Comparison of ENCODE assay signal across 11 cellular contexts in the genomic region with DNA sequence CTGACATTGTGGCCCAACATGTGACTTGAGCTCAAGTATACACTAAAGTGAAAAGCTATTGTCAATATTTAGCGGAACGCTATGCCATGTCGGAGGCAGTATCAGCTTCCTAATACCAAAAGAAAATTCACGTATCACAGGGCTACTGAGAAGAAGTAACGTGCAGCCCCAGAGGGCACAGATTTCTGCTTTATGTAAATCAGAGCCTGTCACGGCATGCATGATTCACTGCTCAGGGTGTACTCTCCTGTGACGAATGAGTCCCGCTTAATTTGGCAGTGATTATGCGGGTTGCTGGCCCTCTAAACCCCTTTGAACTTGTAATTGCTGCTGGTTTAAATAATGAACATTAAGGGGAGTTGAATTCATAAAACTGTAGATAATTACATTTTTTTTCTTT.
DNase-seq lines count a peak whose midpoint lies in the region; ATAC-seq, FAIRE-seq and TF ChIP-seq lines count a peak whose summit lies in the region.
"Had no signal": no experiment of that assay in that cellular context is flagged by ENCODE, and none has a peak within 500 bp of the region (broad histone marks: within the 10 kb centered on the region; RNA-seq: fewer than 3 reads in every experiment).

No MANE protein-coding gene starts in this region.

- H3K27ac ChIP-seq in neural progenitor cell, result no peak overlapping the region
- H3K27ac ChIP-seq in kidney (ENCODE audit: low read depth in 2 of 2, low read length in 2 of 2), result no peak overlapping the region
- H3K27ac ChIP-seq: PC-9 had no signal

- H2AFZ ChIP-seq in neural progenitor cell (replicated peaks), result no peak overlapping the region
- H2AFZ ChIP-seq: PC-9 had no signal

- H3F3A ChIP-seq in neural progenitor cell (ENCODE audit: low read depth), result no peaks in the 10 kb centered on the region

- peak; percentile 46 for DNase-seq in GM03348 (ENCODE audit: low spot score)
- DNase-seq in NCI-H446 treated with DMSO at 0.1 percent for 48 hours (lab: John Stamatoyannopoulos, UW), result peak; percentile 19
- DNase-seq in neural progenitor cell (ENCODE audit: low spot score), result no peak
- DNase-seq in NCI-H748 treated with DMSO at 0.1 percent for 48 hours (lab: John Stamatoyannopoulos, UW), result no peak
- no peak for DNase-seq in kidney
- DNase-seq: effector memory CD8-positive, alpha-beta T cell; naive thymus-derived CD4-positive, alpha-beta T cell; PC-9 had no signal

- FAIRE-seq in kidney (lab: Jason Lieb, UNC), result no peak

- no peak overlapping the region for H3K27ac Mint-ChIP-seq in neural progenitor cell
- H3K27ac Mint-ChIP-seq: effector memory CD8-positive, alpha-beta T cell; naive thymus-derived CD4-positive, alpha-beta T cell had no signal

- intact Hi-C loops in kidney (cut with DNase I), result no loop called here

- no peaks in the 10 kb centered on the region for H3K27me3 Mint-ChIP-seq in neural progenitor cell (ENCODE audit: insufficient read depth, low read depth)

- no peaks in the 10 kb centered on the region for H3K36me3 ChIP-seq in neural progenitor cell
- no peaks in the 10 kb centered on the region for H3K36me3 ChIP-seq in kidney (ENCODE audit: control insufficient read depth in 1 of 2, insufficient read depth in 2 of 2, low read length in 2 of 2)

- no peaks in the 10 kb centered on the region for H4K20me1 ChIP-seq in neural progenitor cell (ENCODE audit: low read depth)

- no peak overlapping the region for H3K4me3 ChIP-seq in neural progenitor cell
- no peak overlapping the region for H3K4me3 ChIP-seq in kidney (ENCODE audit: low read length in 2 of 2)
- H3K4me3 ChIP-seq: PC-9 had no signal

- H3K79me2 ChIP-seq in neural progenitor cell (ENCODE audit: low read depth), result no peaks in the 10 kb centered on the region

- H3K4me1 ChIP-seq in neural progenitor cell (peaks cover 28% of the 10 kb centered on the region), kidney (ENCODE audit: control insufficient read depth in 1 of 2, insufficient read depth in 1 of 2, low read depth in 1 of 2, low read length in 2 of 2) (peaks cover 0 to 5% of the 10 kb centered on the region in 2 donors)

- no peaks in the 10 kb centered on the region for H3K27me3 ChIP-seq in neural progenitor cell

- no peaks in the 10 kb centered on the region for H3K9me3 Mint-ChIP-seq in neural progenitor cell

- no peak overlapping the region for H3K9ac ChIP-seq in neural progenitor cell
- H3K9ac ChIP-seq in kidney (ENCODE audit: low read length in 2 of 2), result no peak overlapping the region

- H3K9me3 ChIP-seq in neural progenitor cell (ENCODE audit: low read depth) (no peaks in the 10 kb centered on the region), kidney (ENCODE audit: control insufficient read depth in 1 of 2, low read length in 2 of 2) (no peaks in the 10 kb centered on the region)

- ATAC-seq in esophagus mucosa (peak; percentile 90), HG03097 (IDR thresholded peaks at IDR 0.05; ENCODE audit: low FRiP score, unreplicated experiment) (no peak), HG03521 (IDR thresholded peaks at IDR 0.05; ENCODE audit: unreplicated experiment) (no peak)
- ATAC-seq: effector memory CD8-positive, alpha-beta T cell; naive thymus-derived CD4-positive, alpha-beta T cell had no signal

- peak overlapping the region; percentile 23 for H3K4me2 ChIP-seq in neural progenitor cell
- H3K4me2 ChIP-seq: PC-9 had no signal

- peaks cover 42% of the 10 kb centered on the region for H3K4me1 Mint-ChIP-seq in neural progenitor cell
- H3K4me1 Mint-ChIP-seq: naive thymus-derived CD4-positive, alpha-beta T cell had no signal

- TF ChIP-seq CTCF in neural progenitor cell (IDR thresholded peaks at IDR 0.05) (no peak), kidney (IDR thresholded peaks at IDR 0.05; ENCODE audit: borderline replicate concordance, extremely low read depth, insufficient read depth) (no peak)

- H3K4me3 Mint-ChIP-seq in neural progenitor cell, result peak overlapping the region; percentile 52
- H3K4me3 Mint-ChIP-seq: effector memory CD8-positive, alpha-beta T cell; naive thymus-derived CD4-positive, alpha-beta T cell had no signal

- peaks cover 3% of the 10 kb centered on the region for H3K36me3 Mint-ChIP-seq in neural progenitor cell
- H3K36me3 Mint-ChIP-seq: naive thymus-derived CD4-positive, alpha-beta T cell had no signal

Comparison
In these comparisons a context has a peak if more than half of its experiments do, and no peak if none do; other contexts are left out.
1. DNase-seq: peak in GM03348 (single experiment) and NCI-H446 treated with DMSO at 0.1 percent for 48 hours (single experiment); none in neural progenitor cell (single experiment), NCI-H748 treated with DMSO at 0.1 percent for 48 hours (single experiment) and kidney (single experiment).